ENCODE assay signal across 10 cellular contexts in genomic region chr10:8034666-8035640, GRCh38. TPM values are rescaled to one million over a fixed set of nuclear protein-coding genes. Genes with fewer than 3 reads are reported as not detected.
DNase-seq lines count a peak whose midpoint lies in the region; ATAC-seq and TF ChIP-seq lines count a peak whose summit lies in the region.
"Had no signal": no experiment of that assay in that cellular context is flagged by ENCODE, and none has a peak within 500 bp of the region (broad histone marks: within the 10 kb centered on the region; RNA-seq: fewer than 3 reads in every experiment).

No MANE protein-coding gene starts in this region.

- no peaks in the 10 kb centered on the region for H3F3A ChIP-seq in GM23248 (ENCODE audit: insufficient read depth)

- TF ChIP-seq CTCF in brain (conservative IDR thresholded peaks at IDR 0.05), result no peak

- peaks cover 74% of the 10 kb centered on the region for H3K27me3 ChIP-seq in GM23248 (replicated peaks; ENCODE audit: insufficient read depth)

- H3K9me2 ChIP-seq in GM23248 (ENCODE audit: insufficient read depth), result no peaks in the 10 kb centered on the region

- H3K4me1 Mint-ChIP-seq in brain, result peaks cover 26% of the 10 kb centered on the region
- peaks cover 13 to 29% (median 23%) of the 10 kb centered on the region in 4 donors for H3K4me1 Mint-ChIP-seq in naive thymus-derived CD8-positive, alpha-beta T cell

- WGBS in GM23248 (ENCODE audit: low coverage in 1 of 2, low lambda C conversion rate in 2 of 2, missing lambda C conversion rate in 2 of 2), 2 experiments, result 23 to 33% methylated on average over 33 to 60 of the region's 60 CpGs

- H3K79me2 ChIP-seq in GM23248 (ENCODE audit: insufficient read depth), result no peaks in the 10 kb centered on the region

- no peaks in the 10 kb centered on the region for H4K20me1 ChIP-seq in GM23248 (ENCODE audit: insufficient read depth)

- H3K4me3 Mint-ChIP-seq in brain, result peak overlapping the region; percentile 70 to 82 (median 76)
- peak overlapping the region; percentile 23 to 76 (median 66) for H3K4me3 Mint-ChIP-seq in naive thymus-derived CD8-positive, alpha-beta T cell

- H3K9me3 Mint-ChIP-seq in brain, result peaks cover 0 to 20% (median 14%) of the 10 kb centered on the region in 5 experiments
- peaks cover 0 to 17% (median 12%) of the 10 kb centered on the region in 9 donors for H3K9me3 Mint-ChIP-seq in naive thymus-derived CD8-positive, alpha-beta T cell

- no peak overlapping the region for H2AFZ ChIP-seq in GM23248

- no peaks in the 10 kb centered on the region for H3K9me3 ChIP-seq in GM23248 (ENCODE audit: low read depth)

- no peaks in the 10 kb centered on the region for H3K36me3 ChIP-seq in GM23248 (ENCODE audit: low read depth)

- no peaks in the 10 kb centered on the region for H3K4me1 ChIP-seq in GM23248 (ENCODE audit: insufficient read depth)

- H3K36me3 Mint-ChIP-seq in brain, result no peaks in the 10 kb centered on the region
- peaks cover 0 to 17% (median 10%) of the 10 kb centered on the region in 3 donors for H3K36me3 Mint-ChIP-seq in naive thymus-derived CD8-positive, alpha-beta T cell

- no peak overlapping the region for H3K27ac Mint-ChIP-seq in brain
- peak overlapping the region in 3 of 10 donors; percentile 0 to 87 (median 60) for H3K27ac Mint-ChIP-seq in naive thymus-derived CD8-positive, alpha-beta T cell

- peak; percentile 31 to 60 for ATAC-seq in naive thymus-derived CD8-positive, alpha-beta T cell
- ATAC-seq in GM19351 (IDR thresholded peaks at IDR 0.05; ENCODE audit: unreplicated experiment) (no peak), HG02852 (IDR thresholded peaks at IDR 0.05; ENCODE audit: unreplicated experiment) (no peak)
- ATAC-seq: left colon had no signal

- H3K4me3 ChIP-seq in GM23248, result no peak overlapping the region

- in situ Hi-C loops in GM23248 (cut with MboI), result no loop called here

- no peak overlapping the region for H3K9ac ChIP-seq in GM23248

- no peak overlapping the region for H3K27ac ChIP-seq in GM23248

- DNase-seq in D341Med (ENCODE audit: low spot score) (peak; percentile 66), NCI-H1048 (lab: John Stamatoyannopoulos, UW) (peak; percentile 43), AG08395 (ENCODE audit: low spot score) (no peak), GM23248 (no peak)
- DNase-seq in naive thymus-derived CD8-positive, alpha-beta T cell, result peak in 5 of 10 donors; percentile 27 to 44 (median 31)
- DNase-seq: caudate nucleus, left colon had no signal

- no peak overlapping the region for H3K4me2 ChIP-seq in GM23248 (ENCODE audit: unreplicated experiment)

- POLR2A ChIA-PET in naive thymus-derived CD8-positive, alpha-beta T cell (lab: Charles Lee), result interaction anchor here (1.6 kb wide), 1 partner anchor 25 kb away, joined by 3 read pairs; no protein-coding TSS in a partner anchor

- H3K27me3 Mint-ChIP-seq in brain, result peaks cover 100% of the 10 kb centered on the region
- H3K27me3 Mint-ChIP-seq in naive thymus-derived CD8-positive, alpha-beta T cell, result peaks cover 38 to 74% (median 62%) of the 10 kb centered on the region in 5 donors

RNA-seq across cellular contexts. Expression of gene GATA3, which starts 19.5 kb away (rescaled TPM):
- polyA plus RNA-seq in brain (ENCODE audit: insufficient read depth, low read depth, low replicate concordance), result not detected
- total RNA-seq in naive thymus-derived CD8-positive, alpha-beta T cell, result 10 to 100 TPM; 23.5 to 23.9 TPM
- 10 to 100 TPM; 20.5 to 27.7 (median 23.9) TPM for polyA plus RNA-seq in naive thymus-derived CD8-positive, alpha-beta T cell
- total RNA-seq in GM23248 (2014; rRNA removed; shearing (Covaris generic)), result not detected in 2 replicates
- polyA plus RNA-seq in GM23248 (2016; fragmentation: Nextera tagmentation; extraction: Ambion mirVana), result not detected in 2 replicates

Comparison
In these comparisons a context has a peak if more than half of its experiments do, and no peak if none do; other contexts are left out.
1. DNase-seq: peak in D341Med (single experiment) and NCI-H1048 (single experiment); none in AG08395 (single experiment) and GM23248 (single experiment).
2. ATAC-seq: peak in naive thymus-derived CD8-positive, alpha-beta T cell (2 of 2); none in GM19351 (single experiment) and HG02852 (single experiment).
3. RNA of gene GATA3, which starts 19.5 kb away (polyA plus RNA-seq): 20.5 to 27.7 TPM in naive thymus-derived CD8-positive, alpha-beta T cell; not detected in brain (single experiment) and not detected in GM23248; every median in the first group is over 10 times any median in the second.